ENCODE assay signal across 1 cellular context in genomic region chr19:4402171-4403004, GRCh38.
TF ChIP-seq lines count a peak whose summit lies in the region.

TSS of gene CHAF1A (plus strand) at chr19:4402640. CDS start at chr19:4402763, 123 bp downstream.

TF ChIP-seq in HepG2, 621 proteins besides CTCF, POLR2A, EP300 and RAD21 (continued from another document and continues in another):
- TF ChIP-seq SIX4 (CRISPR knock-in tag; IDR thresholded peaks at IDR 0.05) (no peak), ZNF549 (CRISPR knock-in tag; IDR thresholded peaks at IDR 0.05) (no peak), ZNF570 (CRISPR knock-in tag; IDR thresholded peaks at IDR 0.05; ENCODE audit: borderline replicate concordance) (no peak), KLF15 (CRISPR knock-in tag; IDR thresholded peaks at IDR 0.05; ENCODE audit: borderline replicate concordance) (no peak), NRL (CRISPR knock-in tag; IDR thresholded peaks at IDR 0.05; ENCODE audit: borderline replicate concordance) (no peak), THAP7 (CRISPR knock-in tag; IDR thresholded peaks at IDR 0.05) (no peak), ARID3A (IDR thresholded peaks at IDR 0.05; ENCODE audit: low read depth, low read length) (no peak), ZFP41 (CRISPR knock-in tag; IDR thresholded peaks at IDR 0.05; ENCODE audit: borderline replicate concordance) (no peak), SP2 (CRISPR knock-in tag; IDR thresholded peaks at IDR 0.05) (peak; percentile 96), ARNT2 (CRISPR knock-in tag; IDR thresholded peaks at IDR 0.05; ENCODE audit: low read depth) (peak; percentile 99), ATF7 (IDR thresholded peaks at IDR 0.05) (peak; percentile 91), ATF7 (CRISPR knock-in tag; IDR thresholded peaks at IDR 0.05) (peak; percentile 28; the same call in 1 of the 2 replicates), EED (CRISPR knock-in tag; IDR thresholded peaks at IDR 0.05) (no peak), NFKBIZ (CRISPR knock-in tag; IDR thresholded peaks at IDR 0.05) (peak; percentile 39; the same call in 1 of the 2 replicates), SKI (IDR thresholded peaks at IDR 0.05; ENCODE audit: partially characterized antibody) (peak; percentile 32), CREBL2 (CRISPR knock-in tag; IDR thresholded peaks at IDR 0.05; ENCODE audit: borderline replicate concordance) (no peak; the same call in 1 of the 2 replicates), HBP1 (CRISPR knock-in tag; IDR thresholded peaks at IDR 0.05; ENCODE audit: low read depth) (peak; percentile 68; the same call in 1 of the 2 replicates), HCFC1 (IDR thresholded peaks at IDR 0.05; ENCODE audit: low read depth, low read length) (no peak), ZNF230 (CRISPR knock-in tag; IDR thresholded peaks at IDR 0.05) (no peak; the same call in 1 of the 2 replicates), ZNF34 (CRISPR knock-in tag; IDR thresholded peaks at IDR 0.05; ENCODE audit: borderline replicate concordance) (no peak), ZNF260 (CRISPR knock-in tag; IDR thresholded peaks at IDR 0.05; ENCODE audit: borderline replicate concordance, low read depth) (no peak), DMAP1 (CRISPR knock-in tag; IDR thresholded peaks at IDR 0.05) (no peak), ZMYM2 (CRISPR knock-in tag; IDR thresholded peaks at IDR 0.05) (no peak), REPIN1 (CRISPR knock-in tag; IDR thresholded peaks at IDR 0.05; ENCODE audit: borderline replicate concordance, low read depth) (peak; percentile 31; the same call in 1 of the 2 replicates), ZNF710 (CRISPR knock-in tag; IDR thresholded peaks at IDR 0.05; ENCODE audit: borderline replicate concordance) (no peak), ZNF784 (CRISPR knock-in tag; IDR thresholded peaks at IDR 0.05; ENCODE audit: borderline replicate concordance) (0 out of 2 replicates have a peak, but pooled peaks have one; percentile 15), HNRNPL (IDR thresholded peaks at IDR 0.05; ENCODE audit: low read depth, low read length) (no peak), ZNF678 (CRISPR knock-in tag; IDR thresholded peaks at IDR 0.05) (no peak), ZNF564 (CRISPR knock-in tag; IDR thresholded peaks at IDR 0.05) (no peak), ZNF33B (CRISPR knock-in tag; IDR thresholded peaks at IDR 0.05) (no peak), CCAR2 (optimal IDR thresholded peaks at IDR 0.05; ENCODE audit: low read depth, low read length) (no peak), HOXA9 (CRISPR knock-in tag; IDR thresholded peaks at IDR 0.05; ENCODE audit: borderline replicate concordance) (no peak), IKZF5 (CRISPR knock-in tag; IDR thresholded peaks at IDR 0.05) (0 out of 2 replicates have a peak, but pooled peaks have one; percentile 35)
- TF ChIP-seq, protein P1, sequence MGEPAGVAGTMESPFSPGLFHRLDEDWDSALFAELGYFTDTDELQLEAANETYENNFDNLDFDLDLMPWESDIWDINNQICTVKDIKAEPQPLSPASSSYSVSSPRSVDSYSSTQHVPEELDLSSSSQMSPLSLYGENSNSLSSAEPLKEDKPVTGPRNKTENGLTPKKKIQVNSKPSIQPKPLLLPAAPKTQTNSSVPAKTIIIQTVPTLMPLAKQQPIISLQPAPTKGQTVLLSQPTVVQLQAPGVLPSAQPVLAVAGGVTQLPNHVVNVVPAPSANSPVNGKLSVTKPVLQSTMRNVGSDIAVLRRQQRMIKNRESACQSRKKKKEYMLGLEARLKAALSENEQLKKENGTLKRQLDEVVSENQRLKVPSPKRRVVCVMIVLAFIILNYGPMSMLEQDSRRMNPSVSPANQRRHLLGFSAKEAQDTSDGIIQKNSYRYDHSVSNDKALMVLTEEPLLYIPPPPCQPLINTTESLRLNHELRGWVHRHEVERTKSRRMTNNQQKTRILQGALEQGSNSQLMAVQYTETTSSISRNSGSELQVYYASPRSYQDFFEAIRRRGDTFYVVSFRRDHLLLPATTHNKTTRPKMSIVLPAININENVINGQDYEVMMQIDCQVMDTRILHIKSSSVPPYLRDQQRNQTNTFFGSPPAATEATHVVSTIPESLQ (CRISPR knock-in tag; conservative IDR thresholded peaks at IDR 0.05) = no peak
- TF ChIP-seq, protein P2, sequence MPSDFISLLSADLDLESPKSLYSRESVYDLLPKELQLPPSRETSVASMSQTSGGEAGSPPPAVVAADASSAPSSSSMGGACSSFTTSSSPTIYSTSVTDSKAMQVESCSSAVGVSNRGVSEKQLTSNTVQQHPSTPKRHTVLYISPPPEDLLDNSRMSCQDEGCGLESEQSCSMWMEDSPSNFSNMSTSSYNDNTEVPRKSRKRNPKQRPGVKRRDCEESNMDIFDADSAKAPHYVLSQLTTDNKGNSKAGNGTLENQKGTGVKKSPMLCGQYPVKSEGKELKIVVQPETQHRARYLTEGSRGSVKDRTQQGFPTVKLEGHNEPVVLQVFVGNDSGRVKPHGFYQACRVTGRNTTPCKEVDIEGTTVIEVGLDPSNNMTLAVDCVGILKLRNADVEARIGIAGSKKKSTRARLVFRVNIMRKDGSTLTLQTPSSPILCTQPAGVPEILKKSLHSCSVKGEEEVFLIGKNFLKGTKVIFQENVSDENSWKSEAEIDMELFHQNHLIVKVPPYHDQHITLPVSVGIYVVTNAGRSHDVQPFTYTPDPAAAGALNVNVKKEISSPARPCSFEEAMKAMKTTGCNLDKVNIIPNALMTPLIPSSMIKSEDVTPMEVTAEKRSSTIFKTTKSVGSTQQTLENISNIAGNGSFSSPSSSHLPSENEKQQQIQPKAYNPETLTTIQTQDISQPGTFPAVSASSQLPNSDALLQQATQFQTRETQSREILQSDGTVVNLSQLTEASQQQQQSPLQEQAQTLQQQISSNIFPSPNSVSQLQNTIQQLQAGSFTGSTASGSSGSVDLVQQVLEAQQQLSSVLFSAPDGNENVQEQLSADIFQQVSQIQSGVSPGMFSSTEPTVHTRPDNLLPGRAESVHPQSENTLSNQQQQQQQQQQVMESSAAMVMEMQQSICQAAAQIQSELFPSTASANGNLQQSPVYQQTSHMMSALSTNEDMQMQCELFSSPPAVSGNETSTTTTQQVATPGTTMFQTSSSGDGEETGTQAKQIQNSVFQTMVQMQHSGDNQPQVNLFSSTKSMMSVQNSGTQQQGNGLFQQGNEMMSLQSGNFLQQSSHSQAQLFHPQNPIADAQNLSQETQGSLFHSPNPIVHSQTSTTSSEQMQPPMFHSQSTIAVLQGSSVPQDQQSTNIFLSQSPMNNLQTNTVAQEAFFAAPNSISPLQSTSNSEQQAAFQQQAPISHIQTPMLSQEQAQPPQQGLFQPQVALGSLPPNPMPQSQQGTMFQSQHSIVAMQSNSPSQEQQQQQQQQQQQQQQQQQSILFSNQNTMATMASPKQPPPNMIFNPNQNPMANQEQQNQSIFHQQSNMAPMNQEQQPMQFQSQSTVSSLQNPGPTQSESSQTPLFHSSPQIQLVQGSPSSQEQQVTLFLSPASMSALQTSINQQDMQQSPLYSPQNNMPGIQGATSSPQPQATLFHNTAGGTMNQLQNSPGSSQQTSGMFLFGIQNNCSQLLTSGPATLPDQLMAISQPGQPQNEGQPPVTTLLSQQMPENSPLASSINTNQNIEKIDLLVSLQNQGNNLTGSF (CRISPR knock-in tag; IDR thresholded peaks at IDR 0.05) = no peak
- TF ChIP-seq, protein P3, sequence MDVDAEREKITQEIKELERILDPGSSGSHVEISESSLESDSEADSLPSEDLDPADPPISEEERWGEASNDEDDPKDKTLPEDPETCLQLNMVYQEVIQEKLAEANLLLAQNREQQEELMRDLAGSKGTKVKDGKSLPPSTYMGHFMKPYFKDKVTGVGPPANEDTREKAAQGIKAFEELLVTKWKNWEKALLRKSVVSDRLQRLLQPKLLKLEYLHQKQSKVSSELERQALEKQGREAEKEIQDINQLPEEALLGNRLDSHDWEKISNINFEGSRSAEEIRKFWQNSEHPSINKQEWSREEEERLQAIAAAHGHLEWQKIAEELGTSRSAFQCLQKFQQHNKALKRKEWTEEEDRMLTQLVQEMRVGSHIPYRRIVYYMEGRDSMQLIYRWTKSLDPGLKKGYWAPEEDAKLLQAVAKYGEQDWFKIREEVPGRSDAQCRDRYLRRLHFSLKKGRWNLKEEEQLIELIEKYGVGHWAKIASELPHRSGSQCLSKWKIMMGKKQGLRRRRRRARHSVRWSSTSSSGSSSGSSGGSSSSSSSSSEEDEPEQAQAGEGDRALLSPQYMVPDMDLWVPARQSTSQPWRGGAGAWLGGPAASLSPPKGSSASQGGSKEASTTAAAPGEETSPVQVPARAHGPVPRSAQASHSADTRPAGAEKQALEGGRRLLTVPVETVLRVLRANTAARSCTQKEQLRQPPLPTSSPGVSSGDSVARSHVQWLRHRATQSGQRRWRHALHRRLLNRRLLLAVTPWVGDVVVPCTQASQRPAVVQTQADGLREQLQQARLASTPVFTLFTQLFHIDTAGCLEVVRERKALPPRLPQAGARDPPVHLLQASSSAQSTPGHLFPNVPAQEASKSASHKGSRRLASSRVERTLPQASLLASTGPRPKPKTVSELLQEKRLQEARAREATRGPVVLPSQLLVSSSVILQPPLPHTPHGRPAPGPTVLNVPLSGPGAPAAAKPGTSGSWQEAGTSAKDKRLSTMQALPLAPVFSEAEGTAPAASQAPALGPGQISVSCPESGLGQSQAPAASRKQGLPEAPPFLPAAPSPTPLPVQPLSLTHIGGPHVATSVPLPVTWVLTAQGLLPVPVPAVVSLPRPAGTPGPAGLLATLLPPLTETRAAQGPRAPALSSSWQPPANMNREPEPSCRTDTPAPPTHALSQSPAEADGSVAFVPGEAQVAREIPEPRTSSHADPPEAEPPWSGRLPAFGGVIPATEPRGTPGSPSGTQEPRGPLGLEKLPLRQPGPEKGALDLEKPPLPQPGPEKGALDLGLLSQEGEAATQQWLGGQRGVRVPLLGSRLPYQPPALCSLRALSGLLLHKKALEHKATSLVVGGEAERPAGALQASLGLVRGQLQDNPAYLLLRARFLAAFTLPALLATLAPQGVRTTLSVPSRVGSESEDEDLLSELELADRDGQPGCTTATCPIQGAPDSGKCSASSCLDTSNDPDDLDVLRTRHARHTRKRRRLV (CRISPR knock-in tag; IDR thresholded peaks at IDR 0.05) = no peak
- TF ChIP-seq, protein P4, sequence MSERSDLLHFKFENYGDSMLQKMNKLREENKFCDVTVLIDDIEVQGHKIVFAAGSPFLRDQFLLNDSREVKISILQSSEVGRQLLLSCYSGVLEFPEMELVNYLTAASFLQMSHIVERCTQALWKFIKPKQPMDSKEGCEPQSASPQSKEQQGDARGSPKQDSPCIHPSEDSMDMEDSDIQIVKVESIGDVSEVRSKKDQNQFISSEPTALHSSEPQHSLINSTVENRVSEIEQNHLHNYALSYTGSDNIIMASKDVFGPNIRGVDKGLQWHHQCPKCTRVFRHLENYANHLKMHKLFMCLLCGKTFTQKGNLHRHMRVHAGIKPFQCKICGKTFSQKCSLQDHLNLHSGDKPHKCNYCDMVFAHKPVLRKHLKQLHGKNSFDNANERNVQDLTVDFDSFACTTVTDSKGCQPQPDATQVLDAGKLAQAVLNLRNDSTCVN (CRISPR knock-in tag; IDR thresholded peaks at IDR 0.05; ENCODE audit: borderline replicate concordance) = no peak
